23 cellular contexts compared by ENCODE assay signal in the genomic region with DNA sequence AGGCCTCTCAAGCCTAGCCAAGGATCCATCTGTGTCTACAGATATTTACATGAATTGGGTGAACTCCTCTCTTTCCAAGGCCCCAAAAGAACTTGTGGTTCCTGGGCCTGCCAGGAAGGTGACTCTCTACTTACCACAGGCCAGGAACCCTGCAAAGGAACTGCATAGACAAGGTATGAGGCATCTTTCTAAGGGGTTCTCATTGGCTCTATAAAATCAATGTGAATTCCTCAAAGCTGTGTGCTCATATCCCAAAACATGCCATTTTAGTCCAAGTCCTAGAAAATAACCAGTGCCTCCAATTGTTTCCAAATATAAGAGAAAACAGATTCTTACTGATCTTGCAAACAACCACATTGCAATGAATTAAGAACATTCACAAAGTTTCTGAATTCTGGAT. TPM values are rescaled to one million over a fixed set of nuclear protein-coding genes. Genes with fewer than 3 reads are reported as not detected.
A peak's percentile ranks its signal among the peaks of the same experiment; 100 is the strongest.
DNase-seq lines count a peak whose midpoint lies in the region; ATAC-seq and TF ChIP-seq lines count a peak whose summit lies in the region.
"Had no signal": no experiment of that assay in that cellular context is flagged by ENCODE, and none has a peak within 500 bp of the region (broad histone marks: within the 10 kb centered on the region; RNA-seq: fewer than 3 reads in every experiment).

No MANE protein-coding gene starts in this region.

- H3K27ac ChIP-seq in brain microvascular endothelial cell: no peak overlapping the region

- no peak for ATAC-seq in HG03342 (IDR thresholded peaks at IDR 0.05; ENCODE audit: unreplicated experiment)
- no peak for ATAC-seq in GM21737 (IDR thresholded peaks at IDR 0.05; ENCODE audit: unreplicated experiment)
- ATAC-seq: HepG2 had no signal

- H3K4me3 ChIP-seq in fibroblast of the aortic adventitia (ENCODE audit: low read depth, low read length) (no peak overlapping the region), brain microvascular endothelial cell (ENCODE audit: low read depth, low read length) (no peak overlapping the region)
- H3K4me3 ChIP-seq: HAP-1 had no signal

- no peaks in the 10 kb centered on the region for H3K36me3 ChIP-seq in brain microvascular endothelial cell (replicated peaks)
- H3K36me3 ChIP-seq: BE2C, HAP-1 had no signal

- DNase-seq in EH (ENCODE audit: low read depth) (peak; percentile 53), HCEC 1CT (peak; percentile 27), SK-N-DZ (ENCODE audit: low spot score) (peak; percentile 3), fibroblast of the aortic adventitia (ENCODE audit: low read depth) (peak; percentile 52), brain microvascular endothelial cell (no peak), DMS53 (lab: John Stamatoyannopoulos, UW) (no peak)
- DNase-seq: BE2C; CD4-positive, CD25-positive, alpha-beta regulatory T cell; COR-L47; DMS 273 treated with DMSO at 0.1 percent for 48 hours; KG1; NCI-H1417 treated with DMSO at 0.1 percent for 48 hours; NCI-H187 treated with DMSO at 0.1 percent for 48 hours; NCI-H2227 treated with DMSO at 0.1 percent for 48 hours; NCI-H510A treated with DMSO at 0.1 percent for 48 hours; NCI-H774; OCI-M1; SHP77; SK-N-SH had no signal

- in situ Hi-C loops in brain microvascular endothelial cell (cut with HindIII; ENCODE audit: low pct_ligation_motif_present, low sequenced_read_pairs): no loop called here

- TF ChIP-seq CTCF in fibroblast of the aortic adventitia (IDR thresholded peaks at IDR 0.05; ENCODE audit: insufficient read depth, low read length) (no peak), brain microvascular endothelial cell (IDR thresholded peaks at IDR 0.05; ENCODE audit: low read depth, low read length, missing control alignments) (no peak)

- H3K27me3 ChIP-seq in brain microvascular endothelial cell (replicated peaks): no peaks in the 10 kb centered on the region
- H3K27me3 ChIP-seq: BE2C had no signal

RNA-seq across cellular contexts. Expression of a gene that starts 39.9 kb away (rescaled TPM):
- polyA plus RNA-seq in SK-N-DZ (2014; cell fraction: cytosol; rRNA removed): 1.4 and 2.2 TPM in 2 replicates
- 2.7 and 3.1 TPM in 2 replicates for polyA plus RNA-seq in SK-N-DZ (2014; cell fraction: nucleus; rRNA removed)
- total RNA-seq in fibroblast of the aortic adventitia (ENCODE audit: low replicate concordance): 55.1 and 100 TPM in 2 replicates

Comparison
In these comparisons a context has a peak if more than half of its experiments do, and no peak if none do; other contexts are left out.
1. DNase-seq: peak in EH (single experiment), HCEC 1CT (single experiment), SK-N-DZ (single experiment) and fibroblast of the aortic adventitia (single experiment); none in brain microvascular endothelial cell (single experiment) and DMS53 (single experiment).